ENCODE assay signal across 13 cellular contexts in the genomic region with DNA sequence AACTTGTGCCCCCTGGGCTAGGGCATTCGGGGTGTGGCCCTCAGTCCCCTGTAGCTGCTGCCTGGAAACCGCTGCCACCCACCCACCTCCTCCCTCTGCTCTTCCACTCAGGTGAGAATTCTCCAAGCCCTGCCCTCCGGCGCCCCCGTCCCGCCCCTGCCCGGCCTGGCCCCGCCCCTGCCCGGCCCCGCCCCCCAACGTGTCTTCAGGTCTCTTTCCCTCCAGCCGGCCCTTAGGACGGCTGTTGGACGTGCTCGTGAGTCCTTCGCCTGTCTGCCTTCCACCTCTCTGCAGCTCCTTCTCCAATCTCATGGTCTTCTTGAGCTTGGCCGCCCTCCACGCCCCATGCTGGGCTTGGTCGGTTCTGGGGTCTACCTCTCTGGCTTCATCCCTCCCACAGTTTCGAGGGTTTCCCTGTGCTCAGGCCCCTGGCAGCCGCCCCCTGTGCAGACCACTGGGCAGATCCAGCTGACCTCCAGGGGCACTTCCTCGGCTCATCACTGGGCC. TPM values are rescaled to one million over a fixed set of nuclear protein-coding genes. Genes with fewer than 3 reads are reported as not detected.
DNase-seq lines count a peak whose midpoint lies in the region; ATAC-seq and TF ChIP-seq lines count a peak whose summit lies in the region.
"Had no signal": no experiment of that assay in that cellular context is flagged by ENCODE, and none has a peak within 500 bp of the region (broad histone marks: within the 10 kb centered on the region; RNA-seq: fewer than 3 reads in every experiment).

No MANE protein-coding gene starts in this region.

- H3K27me3 ChIP-seq in SK-N-SH (ENCODE audit: insufficient read depth) = no peaks in the 10 kb centered on the region

- no peaks in the 10 kb centered on the region for H3K9me2 ChIP-seq in SK-N-SH

- no peak overlapping the region for H3K9ac ChIP-seq in SK-N-SH

- H3F3A ChIP-seq in SK-N-SH (replicated peaks; ENCODE audit: insufficient read depth) = no peaks in the 10 kb centered on the region

- no peaks in the 10 kb centered on the region; a peak in 1 of 4 replicates for H3K4me1 ChIP-seq in SK-N-SH (ENCODE audit: control insufficient read depth in 1 of 2, insufficient read depth in 2 of 2, low read depth in 1 of 2, low read length in 1 of 2)

- no peak overlapping the region for H3K27ac ChIP-seq in SK-N-SH (ENCODE audit: low read depth in 2 of 2, low read length in 1 of 2)
- H3K27ac ChIP-seq: esophagus muscularis mucosa had no signal

- no peaks in the 10 kb centered on the region for H3K36me3 ChIP-seq in SK-N-SH (replicated peaks in 1 of 2; ENCODE audit: control insufficient read depth in 1 of 2, insufficient read depth in 2 of 2, low read length in 1 of 2)
- H3K36me3 ChIP-seq: esophagus muscularis mucosa had no signal

- H3K79me2 ChIP-seq in SK-N-SH (ENCODE audit: insufficient read depth) = no peaks in the 10 kb centered on the region

- intact Hi-C loops in left colon (cut with DNase I, micrococcal nuclease) = no loop called here

- no peaks in the 10 kb centered on the region for H4K20me1 ChIP-seq in SK-N-SH (ENCODE audit: insufficient read depth)

- CTCF ChIA-PET in SK-N-SH (lab: Yijun Ruan, JAX) = interaction anchor here (1.1 to 2.9 kb wide), 5 partner anchors 11 to 271 kb away, joined by 3 to 9 read pairs (median 3); partner anchors contain the start of gene SCO2

- H3K9me3 ChIP-seq in SK-N-SH = no peaks in the 10 kb centered on the region
- H3K9me3 ChIP-seq: esophagus muscularis mucosa had no signal

- no peak overlapping the region for H3K4me2 ChIP-seq in SK-N-SH

- no peak overlapping the region for H2AFZ ChIP-seq in SK-N-SH (ENCODE audit: low read depth)

- no peak for TF ChIP-seq RAD21 in SK-N-SH (IDR thresholded peaks at IDR 0.05; ENCODE audit: low read length)

- no peak for TF ChIP-seq CTCF in SK-N-SH (IDR thresholded peaks at IDR 0.05)

- no peak overlapping the region for H3K4me3 ChIP-seq in SK-N-SH (ENCODE audit: low read depth in 2 of 2, low read length in 1 of 2)
- H3K4me3 ChIP-seq: esophagus muscularis mucosa had no signal

- ATAC-seq in left colon (peak; percentile 79), HG03432 (IDR thresholded peaks at IDR 0.05; ENCODE audit: unreplicated experiment) (no peak), HG03378 (IDR thresholded peaks at IDR 0.05; ENCODE audit: unreplicated experiment) (no peak), HG02970 (IDR thresholded peaks at IDR 0.05; ENCODE audit: low FRiP score, unreplicated experiment) (no peak)

- no peak for TF ChIP-seq EP300 in SK-N-SH (IDR thresholded peaks at IDR 0.05; ENCODE audit: borderline replicate concordance in 1 of 2, low read depth in 1 of 2, low read length in 1 of 2)

- DNase-seq in stimulated activated CD4-positive, alpha-beta T cell treated with anti-CD3 and anti-CD28 coated beads, Interleukin-15, amount 100 ng/mL, for 24 hours = peak; percentile 26
- no peak for DNase-seq in stimulated activated CD4-positive, alpha-beta T cell treated with anti-CD3 and anti-CD28 coated beads, Interleukin-4, amount 100 ng/mL, for 1 hour
- peak; percentile 89 for DNase-seq in SK-N-SH
- DNase-seq in left colon = peak; percentile 67 to 74
- DNase-seq in UCSD-AML1 (lab: John Stamatoyannopoulos, UW; ENCODE audit: unreplicated experiment) = no peak
- DNase-seq: activated CD4-positive, alpha-beta T cell treated with anti-CD3 and anti-CD28 coated beads, Interleukin-2, amount 50 U/mL, for 1 hour; COR-L47; GOT3; kidney glomerular epithelial cell had no signal

- WGBS in SK-N-SH (ENCODE audit: low lambda C conversion rate) = 48% methylated on average over 16 of the region's 22 CpGs

- POLR2A ChIA-PET in SK-N-SH (lab: Yijun Ruan, JAX) = interaction anchor here (0.5 to 1.5 kb wide), 4 partner anchors 9 to 87 kb away, joined by 3 to 6 read pairs (median 3); partner anchors contain the start of gene SCO2

TF ChIP-seq in SK-N-SH, 30 proteins besides CTCF, POLR2A, EP300 and RAD21:
- TF ChIP-seq TCF12 (IDR thresholded peaks at IDR 0.05) (no peak), CHD2 (IDR thresholded peaks at IDR 0.05; ENCODE audit: low read length, partially characterized antibody) (no peak), MAX (IDR thresholded peaks at IDR 0.05; ENCODE audit: low read depth) (no peak), RFX5 (IDR thresholded peaks at IDR 0.05; ENCODE audit: low read length) (no peak), ELF1 (IDR thresholded peaks at IDR 0.05) (no peak), ZBTB33 (IDR thresholded peaks at IDR 0.05; ENCODE audit: borderline replicate concordance, low read depth) (no peak), RCOR1 (IDR thresholded peaks at IDR 0.05; ENCODE audit: low read length) (no peak), SMC3 (IDR thresholded peaks at IDR 0.05; ENCODE audit: low read depth, low read length) (no peak), MEF2A (IDR thresholded peaks at IDR 0.05; ENCODE audit: borderline replicate concordance, low read depth) (no peak), GATA2 (CRISPR knock-in tag; IDR thresholded peaks at IDR 0.05) (no peak), TAF1 (IDR thresholded peaks at IDR 0.05; ENCODE audit: borderline replicate concordance, low read depth, low read length) (no peak), FOSL2 (IDR thresholded peaks at IDR 0.05; ENCODE audit: borderline replicate concordance, low read depth) (no peak), FOXM1 (IDR thresholded peaks at IDR 0.05; ENCODE audit: low read depth) (no peak)
- TF ChIP-seq, protein P1, sequence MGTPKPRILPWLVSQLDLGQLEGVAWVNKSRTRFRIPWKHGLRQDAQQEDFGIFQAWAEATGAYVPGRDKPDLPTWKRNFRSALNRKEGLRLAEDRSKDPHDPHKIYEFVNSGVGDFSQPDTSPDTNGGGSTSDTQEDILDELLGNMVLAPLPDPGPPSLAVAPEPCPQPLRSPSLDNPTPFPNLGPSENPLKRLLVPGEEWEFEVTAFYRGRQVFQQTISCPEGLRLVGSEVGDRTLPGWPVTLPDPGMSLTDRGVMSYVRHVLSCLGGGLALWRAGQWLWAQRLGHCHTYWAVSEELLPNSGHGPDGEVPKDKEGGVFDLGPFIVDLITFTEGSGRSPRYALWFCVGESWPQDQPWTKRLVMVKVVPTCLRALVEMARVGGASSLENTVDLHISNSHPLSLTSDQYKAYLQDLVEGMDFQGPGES (IDR thresholded peaks at IDR 0.05; ENCODE audit: low read depth, low read length) = no peak

RNA-seq across cellular contexts. Expression of gene MAPK8IP2, which starts 12.2 kb away (rescaled TPM):
- 2.3 and 2.7 TPM in 2 replicates for polyA plus RNA-seq in SK-N-SH (2012; rRNA removed)
- polyA plus RNA-seq in SK-N-SH (2012; cell fraction: cytosol; rRNA removed) = 1.1 and 2.0 TPM in 2 replicates
- polyA plus RNA-seq in SK-N-SH (2012; cell fraction: nucleus; rRNA removed) = 4.6 and 5.0 TPM in 2 replicates
- 1 to 10 TPM; 1.2 to 1.5 TPM for total RNA-seq in left colon

RNA-seq across cellular contexts. Expression of gene ARSA, which starts 15.2 kb away (rescaled TPM):
- 34.2 and 34.4 TPM in 2 replicates for polyA plus RNA-seq in SK-N-SH (2012; rRNA removed)
- polyA plus RNA-seq in SK-N-SH (2012; cell fraction: cytosol; rRNA removed) = 8.7 and 14.7 TPM in 2 replicates
- polyA plus RNA-seq in SK-N-SH (2012; cell fraction: nucleus; rRNA removed) = 200 and 287 TPM in 2 replicates
- 10 to 100 TPM; 84.8 to 97.8 TPM for total RNA-seq in left colon

RNA-seq across cellular contexts. Expression of gene CHKB, which starts 30.1 kb away (rescaled TPM):
- polyA plus RNA-seq in SK-N-SH (2012; rRNA removed) = 39.6 and 57.4 TPM in 2 replicates
- polyA plus RNA-seq in SK-N-SH (2012; cell fraction: cytosol; rRNA removed) = 10.7 and 14.1 TPM in 2 replicates
- polyA plus RNA-seq in SK-N-SH (2012; cell fraction: nucleus; rRNA removed) = 329 and 374 TPM in 2 replicates
- 10 to 100 TPM; 66.9 to 72.7 TPM for total RNA-seq in left colon

RNA-seq across cellular contexts. Expression of gene CPT1B, which starts 34.5 kb away (rescaled TPM):
- 33.2 and 40.4 TPM in 2 replicates for polyA plus RNA-seq in SK-N-SH (2012; rRNA removed)
- 5.1 and 6.8 TPM in 2 replicates for polyA plus RNA-seq in SK-N-SH (2012; cell fraction: cytosol; rRNA removed)
- 298 and 342 TPM in 2 replicates for polyA plus RNA-seq in SK-N-SH (2012; cell fraction: nucleus; rRNA removed)
- total RNA-seq in left colon = 10 to 100 TPM; 22.6 to 26.6 TPM

RNA-seq across cellular contexts. Expression of gene SYCE3, which starts 50.0 kb away (rescaled TPM):
- 2.1 and 3.6 TPM in 2 replicates for polyA plus RNA-seq in SK-N-SH (2012; rRNA removed)
- polyA plus RNA-seq in SK-N-SH (2012; cell fraction: cytosol; rRNA removed) = 4.5 and 6.4 TPM in 2 replicates
- polyA plus RNA-seq in SK-N-SH (2012; cell fraction: nucleus; rRNA removed) = 0.91 and 1.9 TPM in 2 replicates
- total RNA-seq in left colon = under 1 TPM in 1 of 2 donors, not detected in 1; 0.67 TPM
- total RNA-seq: esophagus muscularis mucosa had no signal

Comparison
In these comparisons a context has a peak if more than half of its experiments do, and no peak if none do; other contexts are left out.
1. DNase-seq: peak in stimulated activated CD4-positive, alpha-beta T cell treated with anti-CD3 and anti-CD28 coated beads, Interleukin-15, amount 100 ng/mL, for 24 hours (single experiment), SK-N-SH (single experiment) and left colon (2 of 2); none in stimulated activated CD4-positive, alpha-beta T cell treated with anti-CD3 and anti-CD28 coated beads, Interleukin-4, amount 100 ng/mL, for 1 hour (single experiment) and UCSD-AML1 (single experiment).